1 cellular context compared by ENCODE assay signal in the genomic region with DNA sequence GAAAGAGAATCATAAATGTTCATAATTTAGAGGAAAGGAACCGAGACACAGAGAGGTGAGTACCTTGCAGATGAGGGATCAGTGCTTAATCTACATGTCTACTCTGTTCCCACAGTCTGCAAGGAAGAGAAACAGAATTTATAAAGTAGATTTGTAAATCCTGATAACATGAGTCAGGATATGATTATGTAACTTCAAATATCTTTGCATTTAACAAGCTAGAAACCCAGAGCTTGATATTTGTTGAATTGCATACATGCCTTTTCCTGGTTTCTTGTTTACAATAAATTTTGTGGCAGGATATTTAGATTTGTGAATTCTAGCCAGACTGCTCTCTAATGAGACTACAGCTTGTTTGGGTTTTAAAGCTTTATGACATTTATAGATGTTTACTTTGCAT.
TF ChIP-seq lines count a peak whose summit lies in the region.

No MANE protein-coding gene starts in this region.

TF ChIP-seq in HEK293, 187 proteins besides CTCF, POLR2A, EP300 and RAD21 (continued from another document):
- TF ChIP-seq ZNF214 (tag by site-specific recombination; IDR thresholded peaks at IDR 0.05; ENCODE audit: borderline replicate concordance) (no peak), ZNF624 (tag by site-specific recombination; IDR thresholded peaks at IDR 0.05) (no peak), ZNF157 (tag by site-specific recombination; IDR thresholded peaks at IDR 0.05) (no peak), ZNF354C (tag by site-specific recombination; IDR thresholded peaks at IDR 0.05; ENCODE audit: borderline replicate concordance, low read depth) (no peak)
- TF ChIP-seq, protein P1, sequence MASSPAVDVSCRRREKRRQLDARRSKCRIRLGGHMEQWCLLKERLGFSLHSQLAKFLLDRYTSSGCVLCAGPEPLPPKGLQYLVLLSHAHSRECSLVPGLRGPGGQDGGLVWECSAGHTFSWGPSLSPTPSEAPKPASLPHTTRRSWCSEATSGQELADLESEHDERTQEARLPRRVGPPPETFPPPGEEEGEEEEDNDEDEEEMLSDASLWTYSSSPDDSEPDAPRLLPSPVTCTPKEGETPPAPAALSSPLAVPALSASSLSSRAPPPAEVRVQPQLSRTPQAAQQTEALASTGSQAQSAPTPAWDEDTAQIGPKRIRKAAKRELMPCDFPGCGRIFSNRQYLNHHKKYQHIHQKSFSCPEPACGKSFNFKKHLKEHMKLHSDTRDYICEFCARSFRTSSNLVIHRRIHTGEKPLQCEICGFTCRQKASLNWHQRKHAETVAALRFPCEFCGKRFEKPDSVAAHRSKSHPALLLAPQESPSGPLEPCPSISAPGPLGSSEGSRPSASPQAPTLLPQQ (tag by site-specific recombination; IDR thresholded peaks at IDR 0.05) = no peak
- TF ChIP-seq, protein P2, sequence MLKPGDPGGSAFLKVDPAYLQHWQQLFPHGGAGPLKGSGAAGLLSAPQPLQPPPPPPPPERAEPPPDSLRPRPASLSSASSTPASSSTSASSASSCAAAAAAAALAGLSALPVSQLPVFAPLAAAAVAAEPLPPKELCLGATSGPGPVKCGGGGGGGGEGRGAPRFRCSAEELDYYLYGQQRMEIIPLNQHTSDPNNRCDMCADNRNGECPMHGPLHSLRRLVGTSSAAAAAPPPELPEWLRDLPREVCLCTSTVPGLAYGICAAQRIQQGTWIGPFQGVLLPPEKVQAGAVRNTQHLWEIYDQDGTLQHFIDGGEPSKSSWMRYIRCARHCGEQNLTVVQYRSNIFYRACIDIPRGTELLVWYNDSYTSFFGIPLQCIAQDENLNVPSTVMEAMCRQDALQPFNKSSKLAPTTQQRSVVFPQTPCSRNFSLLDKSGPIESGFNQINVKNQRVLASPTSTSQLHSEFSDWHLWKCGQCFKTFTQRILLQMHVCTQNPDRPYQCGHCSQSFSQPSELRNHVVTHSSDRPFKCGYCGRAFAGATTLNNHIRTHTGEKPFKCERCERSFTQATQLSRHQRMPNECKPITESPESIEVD (tag by site-specific recombination; IDR thresholded peaks at IDR 0.05) = peak; percentile 51; the same call in 1 of the 2 replicates
- TF ChIP-seq, protein P3, sequence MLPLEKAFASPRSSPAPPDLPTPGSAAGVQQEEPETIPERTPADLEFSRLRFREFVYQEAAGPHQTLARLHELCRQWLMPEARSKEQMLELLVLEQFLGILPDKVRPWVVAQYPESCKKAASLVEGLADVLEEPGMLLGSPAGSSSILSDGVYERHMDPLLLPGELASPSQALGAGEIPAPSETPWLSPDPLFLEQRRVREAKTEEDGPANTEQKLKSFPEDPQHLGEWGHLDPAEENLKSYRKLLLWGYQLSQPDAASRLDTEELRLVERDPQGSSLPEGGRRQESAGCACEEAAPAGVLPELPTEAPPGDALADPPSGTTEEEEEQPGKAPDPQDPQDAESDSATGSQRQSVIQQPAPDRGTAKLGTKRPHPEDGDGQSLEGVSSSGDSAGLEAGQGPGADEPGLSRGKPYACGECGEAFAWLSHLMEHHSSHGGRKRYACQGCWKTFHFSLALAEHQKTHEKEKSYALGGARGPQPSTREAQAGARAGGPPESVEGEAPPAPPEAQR (tag by site-specific recombination; IDR thresholded peaks at IDR 0.05) = no peak
